ENCODE assay signal across 14 cellular contexts in the genomic region with DNA sequence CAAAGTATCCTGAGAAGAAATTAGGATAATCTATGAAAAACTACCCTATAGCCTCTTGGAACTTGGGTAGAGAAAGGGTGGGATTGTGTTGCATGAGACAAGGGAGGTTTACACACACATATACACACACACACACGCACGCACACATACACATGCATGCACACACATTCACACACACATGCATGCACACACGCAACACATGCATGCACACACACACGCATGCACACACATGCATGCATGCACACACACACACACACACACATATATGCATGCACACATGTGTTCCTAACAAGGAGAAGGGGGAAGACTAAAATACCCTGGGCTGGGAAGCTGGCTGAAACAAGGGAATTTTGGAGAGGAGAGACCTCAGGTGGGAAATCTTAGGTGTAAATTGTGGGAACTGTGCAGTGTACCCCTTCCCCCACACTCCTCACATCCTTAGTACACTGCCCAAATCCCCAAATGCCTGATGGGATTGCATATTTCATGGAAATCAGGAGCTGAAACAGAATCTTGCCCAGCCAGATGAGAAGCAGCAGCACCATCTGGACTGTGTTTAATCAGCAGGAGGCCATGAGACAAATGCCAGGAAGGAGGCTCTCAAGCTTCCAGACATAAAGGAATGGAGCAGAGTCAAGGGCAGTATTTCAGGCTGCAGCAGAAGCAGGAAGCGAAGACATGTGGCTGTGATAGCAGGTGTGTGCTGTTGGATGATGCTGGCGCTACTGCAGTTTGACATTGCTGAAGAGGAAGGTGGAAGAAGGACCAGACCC. TPM values are rescaled to one million over a fixed set of nuclear protein-coding genes. Genes with fewer than 3 reads are reported as not detected.
DNase-seq lines count a peak whose midpoint lies in the region; ATAC-seq lines count a peak whose summit lies in the region.
"Had no signal": no experiment of that assay in that cellular context is flagged by ENCODE, and none has a peak within 500 bp of the region (broad histone marks: within the 10 kb centered on the region; RNA-seq: fewer than 3 reads in every experiment).

No MANE protein-coding gene starts in this region.

- no peaks in the 10 kb centered on the region for H3K36me3 Mint-ChIP-seq in activated naive CD4-positive, alpha-beta T cell treated with anti-CD3 and anti-CD28 coated beads, Interleukin-2, amount 50 U/mL, for 72 hours
- H3K36me3 Mint-ChIP-seq in activated naive CD8-positive, alpha-beta T cell treated with anti-CD3 and anti-CD28 coated beads, Interleukin-2, amount 50 U/mL, for 24 hours (ENCODE audit: low read depth), result no peaks in the 10 kb centered on the region
- H3K36me3 Mint-ChIP-seq: CD4-positive, CD25-positive, alpha-beta regulatory T cell had no signal

- no peaks in the 10 kb centered on the region for H3K27me3 Mint-ChIP-seq in activated naive CD8-positive, alpha-beta T cell treated with anti-CD3 and anti-CD28 coated beads, Interleukin-2, amount 50 U/mL, for 24 hours
- H3K27me3 Mint-ChIP-seq: stimulated activated naive CD8-positive, alpha-beta T cell treated with anti-CD3 and anti-CD28 coated beads, Interleukin-15, amount 100 ng/mL, for 72 hours had no signal

- no peaks in the 10 kb centered on the region for H3K4me1 Mint-ChIP-seq in activated naive CD8-positive, alpha-beta T cell treated with anti-CD3 and anti-CD28 coated beads, Interleukin-2, amount 50 U/mL, for 24 hours
- H3K4me1 Mint-ChIP-seq: stimulated activated naive CD8-positive, alpha-beta T cell treated with anti-CD3 and anti-CD28 coated beads, Interleukin-15, amount 100 ng/mL, for 72 hours had no signal

- DNase-seq in DMS53 (lab: John Stamatoyannopoulos, UW) (peak; percentile 96), NCI-H2107 (lab: John Stamatoyannopoulos, UW) (peak; percentile 27), SK-N-DZ (ENCODE audit: low spot score) (peak; percentile 64), mucosa of gallbladder (ENCODE audit: low spot score) (peak; percentile 25), NCI-H1930 (lab: John Stamatoyannopoulos, UW) (no peak)
- no peak for DNase-seq in activated naive CD4-positive, alpha-beta T cell treated with anti-CD3 and anti-CD28 coated beads, Interleukin-2, amount 50 U/mL, for 72 hours (ENCODE audit: low spot score in 2 of 2)
- no peak for DNase-seq in activated naive CD8-positive, alpha-beta T cell treated with anti-CD3 and anti-CD28 coated beads, Interleukin-2, amount 50 U/mL, for 24 hours
- DNase-seq: activated B cell treated with CpG ODN at 0.5 μM for 24 hours; CD4-positive, CD25-positive, alpha-beta regulatory T cell; foreskin melanocyte; NK-92 treated with Interleukin-12 subunit alpha and Interleukin-12 subunit beta, amount 100 ng/mL, for 24 hours; stimulated activated CD4-positive, alpha-beta T cell treated with anti-CD3 and anti-CD28 coated beads, Interleukin-4, amount 100 ng/mL, for 1 hour; stimulated activated naive CD8-positive, alpha-beta T cell treated with anti-CD3 and anti-CD28 coated beads, Interleukin-15, amount 100 ng/mL, for 72 hours had no signal

- H3K9me3 Mint-ChIP-seq in activated naive CD4-positive, alpha-beta T cell treated with anti-CD3 and anti-CD28 coated beads, Interleukin-2, amount 50 U/mL, for 72 hours, result no peaks in the 10 kb centered on the region
- H3K9me3 Mint-ChIP-seq in activated naive CD8-positive, alpha-beta T cell treated with anti-CD3 and anti-CD28 coated beads, Interleukin-2, amount 50 U/mL, for 24 hours, result no peaks in the 10 kb centered on the region
- H3K9me3 Mint-ChIP-seq: activated B cell treated with CpG ODN at 0.5 μM for 24 hours; CD4-positive, CD25-positive, alpha-beta regulatory T cell; stimulated activated naive CD8-positive, alpha-beta T cell treated with anti-CD3 and anti-CD28 coated beads, Interleukin-15, amount 100 ng/mL, for 72 hours had no signal

- no peak for ATAC-seq in GM21619 (IDR thresholded peaks at IDR 0.05; ENCODE audit: unreplicated experiment)
- ATAC-seq in activated naive CD4-positive, alpha-beta T cell treated with anti-CD3 and anti-CD28 coated beads, Interleukin-2, amount 50 U/mL, for 72 hours, result no peak
- ATAC-seq in activated naive CD8-positive, alpha-beta T cell treated with anti-CD3 and anti-CD28 coated beads, Interleukin-2, amount 50 U/mL, for 24 hours, result no peak
- ATAC-seq: stimulated activated naive CD8-positive, alpha-beta T cell treated with anti-CD3 and anti-CD28 coated beads, Interleukin-15, amount 100 ng/mL, for 72 hours had no signal

- no peak overlapping the region for H3K4me3 Mint-ChIP-seq in activated naive CD8-positive, alpha-beta T cell treated with anti-CD3 and anti-CD28 coated beads, Interleukin-2, amount 50 U/mL, for 24 hours
- H3K4me3 Mint-ChIP-seq: activated B cell treated with CpG ODN at 0.5 μM for 24 hours; CD4-positive, CD25-positive, alpha-beta regulatory T cell; stimulated activated naive CD8-positive, alpha-beta T cell treated with anti-CD3 and anti-CD28 coated beads, Interleukin-15, amount 100 ng/mL, for 72 hours had no signal

- H3K27ac Mint-ChIP-seq in activated naive CD4-positive, alpha-beta T cell treated with anti-CD3 and anti-CD28 coated beads, Interleukin-2, amount 50 U/mL, for 72 hours, result no peak overlapping the region
- H3K27ac Mint-ChIP-seq in activated naive CD8-positive, alpha-beta T cell treated with anti-CD3 and anti-CD28 coated beads, Interleukin-2, amount 50 U/mL, for 24 hours, result no peak overlapping the region
- H3K27ac Mint-ChIP-seq: activated B cell treated with CpG ODN at 0.5 μM for 24 hours; CD4-positive, CD25-positive, alpha-beta regulatory T cell; stimulated activated naive CD8-positive, alpha-beta T cell treated with anti-CD3 and anti-CD28 coated beads, Interleukin-15, amount 100 ng/mL, for 72 hours had no signal

RNA-seq across cellular contexts. Expression of a gene that starts 14.6 kb away (rescaled TPM):
- polyA plus RNA-seq in SK-N-DZ (2014; cell fraction: cytosol; rRNA removed), result 31.9 and 38.9 TPM in 2 replicates
- polyA plus RNA-seq in SK-N-DZ (2014; cell fraction: nucleus; rRNA removed), result 74.2 and 77.3 TPM in 2 replicates
- total RNA-seq in mucosa of gallbladder, result 17.2 TPM
- total RNA-seq in activated naive CD4-positive, alpha-beta T cell treated with anti-CD3 and anti-CD28 coated beads, Interleukin-2, amount 50 U/mL, for 72 hours, result 10 to 100 TPM; 65.9 to 79.3 TPM

Comparison
In these comparisons a context has a peak if more than half of its experiments do, and no peak if none do; other contexts are left out.
1. DNase-seq: peak in DMS53 (single experiment), NCI-H2107 (single experiment), SK-N-DZ (single experiment) and mucosa of gallbladder (single experiment); none in NCI-H1930 (0 of 2), activated naive CD4-positive, alpha-beta T cell treated with anti-CD3 and anti-CD28 coated beads, Interleukin-2, amount 50 U/mL, for 72 hours (0 of 2) and activated naive CD8-positive, alpha-beta T cell treated with anti-CD3 and anti-CD28 coated beads, Interleukin-2, amount 50 U/mL, for 24 hours (single experiment).